Comparison of ENCODE assay signal across 16 cellular contexts in genomic region chr11:8686325-8686724, GRCh38. TPM values are rescaled to one million over a fixed set of nuclear protein-coding genes. Genes with fewer than 3 reads are reported as not detected.
DNase-seq lines count a peak whose midpoint lies in the region; ATAC-seq and TF ChIP-seq lines count a peak whose summit lies in the region.
"Had no signal": no experiment of that assay in that cellular context is flagged by ENCODE, and none has a peak within 500 bp of the region (broad histone marks: within the 10 kb centered on the region; RNA-seq: fewer than 3 reads in every experiment).

No MANE protein-coding gene starts in this region.

- H3K4me1 ChIP-seq in DND-41 (ENCODE audit: insufficient read depth, low read length): peaks cover 73% of the 10 kb centered on the region
- peaks cover 47% of the 10 kb centered on the region for H3K4me1 ChIP-seq in KMS-11 (ENCODE audit: low read depth, poor library complexity, severe bottlenecking)

- H3K36me3 ChIP-seq in DND-41 (ENCODE audit: insufficient read depth, low read length) (peaks cover 47% of the 10 kb centered on the region), KMS-11 (ENCODE audit: insufficient read depth) (peaks cover 21% of the 10 kb centered on the region; the same call in 1 of the 2 replicates)

- H3K4me3 Mint-ChIP-seq in activated naive CD8-positive, alpha-beta T cell treated with anti-CD3 and anti-CD28 coated beads, Interleukin-2, amount 50 U/mL, for 24 hours: peak overlapping the region; percentile 99
- no peak overlapping the region for H3K4me3 Mint-ChIP-seq in osteocyte (ENCODE audit: unreplicated experiment)
- H3K4me3 Mint-ChIP-seq in mesothelial cell of epicardium: no peak overlapping the region

- H3K27me3 ChIP-seq in DND-41 (ENCODE audit: insufficient read depth, low read length, poor library complexity) (no peaks in the 10 kb centered on the region), KMS-11 (ENCODE audit: insufficient read depth, low read depth) (no peaks in the 10 kb centered on the region)
- H3K27me3 ChIP-seq: colonic mucosa, esophagus squamous epithelium, vagina had no signal

- no peak overlapping the region for H2AFZ ChIP-seq in DND-41 (ENCODE audit: low read depth, low read length)
- H2AFZ ChIP-seq in KMS-11 (ENCODE audit: low read depth): no peak overlapping the region

- H3K4me3 ChIP-seq in DND-41 (ENCODE audit: low read depth in 1 of 2, low read length in 2 of 2): no peak overlapping the region
- no peak overlapping the region for H3K4me3 ChIP-seq in KMS-11 (IDR thresholded peaks at IDR 0.05; ENCODE audit: insufficient read depth, low read depth, low read length)
- H3K4me3 ChIP-seq: colonic mucosa, esophagus squamous epithelium, vagina had no signal

- peaks cover 79% of the 10 kb centered on the region for H3K36me3 Mint-ChIP-seq in activated naive CD8-positive, alpha-beta T cell treated with anti-CD3 and anti-CD28 coated beads, Interleukin-2, amount 50 U/mL, for 24 hours (ENCODE audit: low read depth)
- H3K36me3 Mint-ChIP-seq in osteocyte (ENCODE audit: unreplicated experiment) (peaks cover 30% of the 10 kb centered on the region), mesothelial cell of epicardium (peaks cover 14% of the 10 kb centered on the region)

- H3K27me3 Mint-ChIP-seq in activated naive CD8-positive, alpha-beta T cell treated with anti-CD3 and anti-CD28 coated beads, Interleukin-2, amount 50 U/mL, for 24 hours: no peaks in the 10 kb centered on the region
- H3K27me3 Mint-ChIP-seq in osteocyte (ENCODE audit: unreplicated experiment) (no peaks in the 10 kb centered on the region), mesothelial cell of epicardium (ENCODE audit: low read depth) (no peaks in the 10 kb centered on the region)

- intact Hi-C loops in sciatic nerve (cut with DNase I): loop anchor here (10.0 kb wide), 1 partner anchor 278 kb away; the partner anchor contains the start of gene TMEM9B

- H3K4me2 ChIP-seq in DND-41 (ENCODE audit: insufficient read depth, low read length) (peak overlapping the region; percentile 69; the same call in 1 of the 2 replicates), KMS-11 (peak overlapping the region; percentile 66)

- no peaks in the 10 kb centered on the region for H3K9me3 ChIP-seq in DND-41 (ENCODE audit: insufficient read depth, low read length, severe bottlenecking)
- H3K9me3 ChIP-seq: colonic mucosa, esophagus squamous epithelium, vagina had no signal

- DNase-seq in DND-41: no peak
- no peak for DNase-seq in activated naive CD8-positive, alpha-beta T cell treated with anti-CD3 and anti-CD28 coated beads, Interleukin-2, amount 50 U/mL, for 24 hours
- no peak for DNase-seq in osteocyte (ENCODE audit: extremely low spot score, unreplicated experiment)
- DNase-seq in mesothelial cell of epicardium (ENCODE audit: low spot score in 2 of 2, unreplicated experiment in 2 of 2): no peak
- no peak for DNase-seq in sciatic nerve (ENCODE audit: low spot score)
- no peak for DNase-seq in DMS53 treated with DMSO at 0.1 percent for 48 hours (lab: John Stamatoyannopoulos, UW; ENCODE audit: unreplicated experiment)
- DNase-seq: amniotic stem cell; colonic mucosa; esophagus squamous epithelium; left cardiac atrium; NCI-H187 treated with DMSO at 0.1 percent for 48 hours; NCI-H69; Right ventricle myocardium superior; stimulated activated CD4-positive, alpha-beta T cell treated with anti-CD3 and anti-CD28 coated beads, Interleukin-4, amount 100 ng/mL, for 24 hours had no signal

- ATAC-seq in DND-41 (ENCODE audit: insufficient read depth, low read depth) (no peak), sciatic nerve (no peak)
- ATAC-seq in activated naive CD8-positive, alpha-beta T cell treated with anti-CD3 and anti-CD28 coated beads, Interleukin-2, amount 50 U/mL, for 24 hours: no peak
- ATAC-seq: left cardiac atrium had no signal

- peaks cover 74% of the 10 kb centered on the region for H3K4me1 Mint-ChIP-seq in activated naive CD8-positive, alpha-beta T cell treated with anti-CD3 and anti-CD28 coated beads, Interleukin-2, amount 50 U/mL, for 24 hours
- H3K4me1 Mint-ChIP-seq in osteocyte (ENCODE audit: unreplicated experiment): peaks cover 61% of the 10 kb centered on the region
- peaks cover 48% of the 10 kb centered on the region for H3K4me1 Mint-ChIP-seq in mesothelial cell of epicardium

- H3K9ac ChIP-seq in DND-41 (ENCODE audit: low read depth, low read length): no peak overlapping the region
- H3K9ac ChIP-seq in KMS-11: no peak overlapping the region

- H3K79me2 ChIP-seq in DND-41 (ENCODE audit: insufficient read depth, low read length) (peaks cover 73% of the 10 kb centered on the region), KMS-11 (ENCODE audit: insufficient read depth, low read depth) (peaks cover 40% of the 10 kb centered on the region)

- H3K9me3 Mint-ChIP-seq in activated naive CD8-positive, alpha-beta T cell treated with anti-CD3 and anti-CD28 coated beads, Interleukin-2, amount 50 U/mL, for 24 hours: no peaks in the 10 kb centered on the region
- H3K9me3 Mint-ChIP-seq in osteocyte (ENCODE audit: unreplicated experiment) (no peaks in the 10 kb centered on the region), mesothelial cell of epicardium (no peaks in the 10 kb centered on the region)

- H4K20me1 ChIP-seq in DND-41 (ENCODE audit: insufficient read depth, low read length) (peaks cover 29% of the 10 kb centered on the region), KMS-11 (ENCODE audit: insufficient read depth) (no peaks in the 10 kb centered on the region)

- H3K27ac Mint-ChIP-seq in activated naive CD8-positive, alpha-beta T cell treated with anti-CD3 and anti-CD28 coated beads, Interleukin-2, amount 50 U/mL, for 24 hours: peak overlapping the region; percentile 99
- H3K27ac Mint-ChIP-seq in osteocyte (ENCODE audit: unreplicated experiment) (peak overlapping the region; percentile 18), mesothelial cell of epicardium (no peak overlapping the region)

- TF ChIP-seq CTCF in DND-41 (IDR thresholded peaks at IDR 0.05; ENCODE audit: borderline replicate concordance, extremely low read depth, low read length, poor library complexity, severe bottlenecking) (no peak), KMS-11 (conservative IDR thresholded peaks at IDR 0.05; ENCODE audit: low read depth, low read length) (no peak), osteocyte (IDR thresholded peaks at IDR 0.05) (no peak), mesothelial cell of epicardium (IDR thresholded peaks at IDR 0.05; ENCODE audit: unreplicated experiment) (no peak)

- H3K27ac ChIP-seq in DND-41 (ENCODE audit: low read length): no peak overlapping the region
- peak overlapping the region; percentile 89; the same call in 1 of the 2 replicates for H3K27ac ChIP-seq in KMS-11
- H3K27ac ChIP-seq: colonic mucosa, vagina had no signal

RNA-seq across cellular contexts. Expression of gene RPL27A, which starts 3.7 kb away (rescaled TPM):
- total RNA-seq in osteocyte: 750 and 815 TPM in 2 replicates
- 923 to 980 TPM (median 964 TPM) in 3 replicates for total RNA-seq in mesothelial cell of epicardium
- total RNA-seq in sciatic nerve: 710 TPM

RNA-seq across cellular contexts. Expression of gene TRIM66, which starts 3.9 kb away (rescaled TPM):
- total RNA-seq in osteocyte (10.0 and 10.2 TPM in 2 replicates), mesothelial cell of epicardium (8.3 to 10.1 TPM (median 8.7 TPM) in 3 replicates), sciatic nerve (21.1 TPM)
